Comparison of ENCODE assay signal across 8 cellular contexts in the genomic region with DNA sequence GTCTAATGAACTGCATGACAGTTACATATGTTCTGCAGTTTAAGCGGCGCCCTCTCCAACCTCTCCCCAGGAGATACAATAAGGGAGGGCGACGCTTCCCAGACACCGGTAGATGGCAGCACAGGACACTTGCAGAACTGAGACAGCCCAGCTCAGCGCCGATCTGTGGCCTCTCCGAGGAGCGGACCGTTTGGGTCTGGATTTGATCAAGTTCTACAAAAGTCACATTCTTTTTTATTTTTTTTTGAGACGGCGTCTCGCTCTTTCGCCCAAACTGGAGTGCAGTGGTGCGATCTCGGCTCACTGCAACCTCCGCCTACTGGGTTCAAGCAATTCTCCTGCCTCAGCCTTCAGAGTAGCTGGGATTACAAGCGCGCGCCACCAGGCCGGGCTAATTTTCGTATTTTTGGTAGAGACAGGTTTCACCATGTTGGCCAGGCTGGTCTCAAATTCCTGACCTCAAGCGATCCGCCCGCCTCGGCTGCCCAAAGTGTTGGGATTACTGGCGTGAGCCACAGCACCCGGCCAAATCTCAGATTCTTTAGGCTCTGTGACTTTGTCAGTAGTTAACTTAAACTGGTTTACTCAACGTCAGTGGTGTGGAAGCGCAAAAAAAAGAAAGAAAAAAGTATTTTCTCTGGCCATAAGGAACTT. TPM values are rescaled to one million over a fixed set of nuclear protein-coding genes. Genes with fewer than 3 reads are reported as not detected.
DNase-seq lines count a peak whose midpoint lies in the region; ATAC-seq and TF ChIP-seq lines count a peak whose summit lies in the region.

No MANE protein-coding gene starts in this region.

- H3K4me3 Mint-ChIP-seq in activated T-helper 17 cell treated with anti-CD3 and anti-CD28 coated beads, Interleukin-2, amount 50 U/mL, for 72 hours: peak overlapping the region; percentile 80
- H3K4me3 Mint-ChIP-seq in nephron progenitor cell: peak overlapping the region; percentile 96

- peaks cover 23% of the 10 kb centered on the region for H3K4me1 Mint-ChIP-seq in activated T-helper 17 cell treated with anti-CD3 and anti-CD28 coated beads, Interleukin-2, amount 50 U/mL, for 72 hours
- peaks cover 46% of the 10 kb centered on the region for H3K4me1 Mint-ChIP-seq in nephron progenitor cell

- H3K36me3 Mint-ChIP-seq in activated T-helper 17 cell treated with anti-CD3 and anti-CD28 coated beads, Interleukin-2, amount 50 U/mL, for 72 hours (ENCODE audit: low read depth): no peaks in the 10 kb centered on the region
- H3K36me3 Mint-ChIP-seq in nephron progenitor cell (ENCODE audit: low read depth): peaks cover 4% of the 10 kb centered on the region

- H3K27ac Mint-ChIP-seq in activated T-helper 17 cell treated with anti-CD3 and anti-CD28 coated beads, Interleukin-2, amount 50 U/mL, for 72 hours: peak overlapping the region; percentile 83
- H3K27ac Mint-ChIP-seq in nephron progenitor cell: peak overlapping the region; percentile 99

- H3K27me3 Mint-ChIP-seq in activated T-helper 17 cell treated with anti-CD3 and anti-CD28 coated beads, Interleukin-2, amount 50 U/mL, for 72 hours: no peaks in the 10 kb centered on the region
- peaks cover 8% of the 10 kb centered on the region for H3K27me3 Mint-ChIP-seq in nephron progenitor cell (ENCODE audit: low read depth, poor library complexity)

- H3K4me3 ChIP-seq in fibroblast of the aortic adventitia (ENCODE audit: low read depth, low read length): peak overlapping the region; percentile 99

- TF ChIP-seq CTCF in fibroblast of the aortic adventitia (IDR thresholded peaks at IDR 0.05; ENCODE audit: insufficient read depth, low read length) (peak; percentile 97), nephron progenitor cell (IDR thresholded peaks at IDR 0.05) (peak; percentile 91)

- DNase-seq in DMS53 (lab: John Stamatoyannopoulos, UW) (peak; percentile 93), LHCN-M2 (ENCODE audit: low read depth) (peak; percentile 92), RPMI8226 (peak; percentile 91), fibroblast of the aortic adventitia (ENCODE audit: low read depth) (peak; percentile 97), nephron progenitor cell (peak; percentile 89)
- peak; percentile 89 for DNase-seq in stimulated activated naive CD8-positive, alpha-beta T cell treated with anti-CD3 and anti-CD28 coated beads, Interleukin-15, Interleukin-2, amounts not matched to agents 100 U/mL and 50 U/mL, for 24 hours

- ATAC-seq in GM21825 (IDR thresholded peaks at IDR 0.05; ENCODE audit: unreplicated experiment): peak; percentile 39
- ATAC-seq in activated T-helper 17 cell treated with anti-CD3 and anti-CD28 coated beads, Interleukin-2, amount 50 U/mL, for 72 hours (replicated peaks): peak; percentile 70
- peak; percentile 64 for ATAC-seq in stimulated activated naive CD8-positive, alpha-beta T cell treated with anti-CD3 and anti-CD28 coated beads, Interleukin-15, Interleukin-2, amounts not matched to agents 100 U/mL and 50 U/mL, for 24 hours

- H3K9me3 Mint-ChIP-seq in activated T-helper 17 cell treated with anti-CD3 and anti-CD28 coated beads, Interleukin-2, amount 50 U/mL, for 72 hours: no peaks in the 10 kb centered on the region
- H3K9me3 Mint-ChIP-seq in nephron progenitor cell: no peaks in the 10 kb centered on the region

RNA-seq across cellular contexts. Expression of a gene that starts 1.4 kb away (rescaled TPM):
- total RNA-seq in LHCN-M2 (2014; rRNA removed) (34.8 and 36.0 TPM in 2 replicates), fibroblast of the aortic adventitia (ENCODE audit: low replicate concordance) (14.1 and 22.1 TPM in 2 replicates)
- 37.4 TPM for polyA plus RNA-seq in LHCN-M2 (2012)
- total RNA-seq in activated T-helper 17 cell treated with anti-CD3 and anti-CD28 coated beads, Interleukin-2, amount 50 U/mL, for 72 hours: 10 to 100 TPM; 10.6 to 18.8 TPM

RNA-seq across cellular contexts. Expression of a gene that starts 14.1 kb away (rescaled TPM):
- total RNA-seq in LHCN-M2 (2014; rRNA removed): 138 and 153 TPM in 2 replicates
- polyA plus RNA-seq in LHCN-M2 (2012): 147 TPM
- total RNA-seq in activated T-helper 17 cell treated with anti-CD3 and anti-CD28 coated beads, Interleukin-2, amount 50 U/mL, for 72 hours: 100 to 1,000 TPM; 117 to 226 TPM
- 65.3 and 109 TPM in 2 replicates for total RNA-seq in fibroblast of the aortic adventitia (ENCODE audit: low replicate concordance)

RNA-seq across cellular contexts. Expression of a gene that starts 20.6 kb away (rescaled TPM):
- total RNA-seq in LHCN-M2 (2014; rRNA removed): 21.7 and 23.7 TPM in 2 replicates
- 15.6 TPM for polyA plus RNA-seq in LHCN-M2 (2012)
- total RNA-seq in activated T-helper 17 cell treated with anti-CD3 and anti-CD28 coated beads, Interleukin-2, amount 50 U/mL, for 72 hours: 10 to 100 TPM; 15.0 to 16.6 TPM
- total RNA-seq in fibroblast of the aortic adventitia (ENCODE audit: low replicate concordance): 8.9 and 12.1 TPM in 2 replicates

RNA-seq across cellular contexts. Expression of a gene that starts 37.3 kb away (rescaled TPM):
- total RNA-seq in LHCN-M2 (2014; rRNA removed): 54.2 and 60.9 TPM in 2 replicates
- polyA plus RNA-seq in LHCN-M2 (2012): 34.1 TPM
- 100 to 1,000 TPM in 1 of 2 donors, 10 to 100 TPM in 1; 94.2 to 124 TPM for total RNA-seq in activated T-helper 17 cell treated with anti-CD3 and anti-CD28 coated beads, Interleukin-2, amount 50 U/mL, for 72 hours
- total RNA-seq in fibroblast of the aortic adventitia (ENCODE audit: low replicate concordance): 16.2 and 32.2 TPM in 2 replicates

RNA-seq across cellular contexts. Expression of a gene that starts 44.6 kb away (rescaled TPM):
- total RNA-seq in LHCN-M2 (2014; rRNA removed): 294 and 327 TPM in 2 replicates
- 340 TPM for polyA plus RNA-seq in LHCN-M2 (2012)
- 100 to 1,000 TPM; 235 to 322 TPM for total RNA-seq in activated T-helper 17 cell treated with anti-CD3 and anti-CD28 coated beads, Interleukin-2, amount 50 U/mL, for 72 hours
- 203 and 210 TPM in 2 replicates for total RNA-seq in fibroblast of the aortic adventitia (ENCODE audit: low replicate concordance)

Comparison
In these comparisons a context has a peak if more than half of its experiments do, and no peak if none do; other contexts are left out.
1. Peak in every context shown above with its lines: DNase-seq, ATAC-seq and H3K4me3 ChIP-seq.